2 cellular contexts compared by ENCODE assay signal in genomic region chr20:34956751-34957472, GRCh38.
TF ChIP-seq lines count a peak whose summit lies in the region.

No MANE protein-coding gene starts in this region.

TF ChIP-seq in IMR-90, 13 proteins besides CTCF, POLR2A, EP300 and RAD21:
- no peak for TF ChIP-seq RFX5 (IDR thresholded peaks at IDR 0.05; ENCODE audit: low read depth, low read length)
- TF ChIP-seq CHD1 (IDR thresholded peaks at IDR 0.05; ENCODE audit: low read depth, low read length): no peak
- TF ChIP-seq MAFK (IDR thresholded peaks at IDR 0.05; ENCODE audit: low read depth, low read length): no peak
- TF ChIP-seq MAZ (IDR thresholded peaks at IDR 0.05; ENCODE audit: borderline replicate concordance, low read depth, low read length): no peak
- TF ChIP-seq MXI1 (IDR thresholded peaks at IDR 0.05; ENCODE audit: borderline replicate concordance, low read depth, low read length): no peak
- TF ChIP-seq BHLHE40 (IDR thresholded peaks at IDR 0.05; ENCODE audit: low read depth, low read length): no peak
- TF ChIP-seq RCOR1 (IDR thresholded peaks at IDR 0.05; ENCODE audit: insufficient replicate concordance, low read length): no peak
- TF ChIP-seq NFE2L2 (IDR thresholded peaks at IDR 0.05; ENCODE audit: low read depth, low read length): no peak
- TF ChIP-seq, protein P1, sequence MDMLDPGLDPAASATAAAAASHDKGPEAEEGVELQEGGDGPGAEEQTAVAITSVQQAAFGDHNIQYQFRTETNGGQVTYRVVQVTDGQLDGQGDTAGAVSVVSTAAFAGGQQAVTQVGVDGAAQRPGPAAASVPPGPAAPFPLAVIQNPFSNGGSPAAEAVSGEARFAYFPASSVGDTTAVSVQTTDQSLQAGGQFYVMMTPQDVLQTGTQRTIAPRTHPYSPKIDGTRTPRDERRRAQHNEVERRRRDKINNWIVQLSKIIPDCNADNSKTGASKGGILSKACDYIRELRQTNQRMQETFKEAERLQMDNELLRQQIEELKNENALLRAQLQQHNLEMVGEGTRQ (IDR thresholded peaks at IDR 0.05; ENCODE audit: low read depth, low read length): no peak
- TF ChIP-seq CEBPB (IDR thresholded peaks at IDR 0.05; ENCODE audit: low read depth, low read length): no peak
- TF ChIP-seq, protein P2, sequence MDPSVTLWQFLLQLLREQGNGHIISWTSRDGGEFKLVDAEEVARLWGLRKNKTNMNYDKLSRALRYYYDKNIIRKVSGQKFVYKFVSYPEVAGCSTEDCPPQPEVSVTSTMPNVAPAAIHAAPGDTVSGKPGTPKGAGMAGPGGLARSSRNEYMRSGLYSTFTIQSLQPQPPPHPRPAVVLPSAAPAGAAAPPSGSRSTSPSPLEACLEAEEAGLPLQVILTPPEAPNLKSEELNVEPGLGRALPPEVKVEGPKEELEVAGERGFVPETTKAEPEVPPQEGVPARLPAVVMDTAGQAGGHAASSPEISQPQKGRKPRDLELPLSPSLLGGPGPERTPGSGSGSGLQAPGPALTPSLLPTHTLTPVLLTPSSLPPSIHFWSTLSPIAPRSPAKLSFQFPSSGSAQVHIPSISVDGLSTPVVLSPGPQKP (IDR thresholded peaks at IDR 0.05; ENCODE audit: borderline replicate concordance, low read depth, low read length): no peak
- no peak for TF ChIP-seq FOS (IDR thresholded peaks at IDR 0.05; ENCODE audit: low read depth, low read length)
- TF ChIP-seq SMC3 (IDR thresholded peaks at IDR 0.05; ENCODE audit: low read depth, low read length): no peak

TF ChIP-seq in H1, 55 proteins besides CTCF, POLR2A, EP300 and RAD21:
- TF ChIP-seq ATF2 (IDR thresholded peaks at IDR 0.05; ENCODE audit: low read length): no peak
- TF ChIP-seq YY1 (IDR thresholded peaks at IDR 0.05; ENCODE audit: low read depth, low read length): no peak
- no peak for TF ChIP-seq POU5F1 (IDR thresholded peaks at IDR 0.05; ENCODE audit: low read depth, low read length)
- no peak for TF ChIP-seq RBBP5 (IDR thresholded peaks at IDR 0.05; ENCODE audit: borderline replicate concordance, low read depth, low read length)
- no peak for TF ChIP-seq TEAD4 (IDR thresholded peaks at IDR 0.05; ENCODE audit: low read depth, low read length)
- no peak for TF ChIP-seq TAF7 (optimal IDR thresholded peaks at IDR 0.05; ENCODE audit: borderline replicate concordance, low read depth, low read length)
- TF ChIP-seq MAFK (IDR thresholded peaks at IDR 0.05; ENCODE audit: low read depth, low read length): no peak
- TF ChIP-seq SP2 (IDR thresholded peaks at IDR 0.05; ENCODE audit: low read length): no peak
- TF ChIP-seq CEBPB (IDR thresholded peaks at IDR 0.05; ENCODE audit: low read depth, low read length): no peak
- TF ChIP-seq RFX5 (IDR thresholded peaks at IDR 0.05; ENCODE audit: borderline replicate concordance, low read depth, low read length): no peak
- TF ChIP-seq CTBP2 (IDR thresholded peaks at IDR 0.05; ENCODE audit: borderline replicate concordance, insufficient read depth, insufficient read length, low read length): no peak
- no peak for TF ChIP-seq EZH2 (IDR thresholded peaks at IDR 0.05; ENCODE audit: low read depth, low read length, severe bottlenecking)
- no peak for TF ChIP-seq CHD7 (IDR thresholded peaks at IDR 0.05; ENCODE audit: insufficient replicate concordance, low read length)
- no peak for TF ChIP-seq CBX8 (IDR thresholded peaks at IDR 0.05; ENCODE audit: borderline replicate concordance, low read depth, low read length)
- TF ChIP-seq, protein P1 (IDR thresholded peaks at IDR 0.05; ENCODE audit: low read length): no peak
- TF ChIP-seq TCF12 (IDR thresholded peaks at IDR 0.05; ENCODE audit: low read depth, low read length): no peak
- TF ChIP-seq NANOG (IDR thresholded peaks at IDR 0.05; ENCODE audit: insufficient read depth, low read depth, low read length, poor library complexity, severe bottlenecking): no peak
- no peak for TF ChIP-seq ZNF274 (IDR thresholded peaks at IDR 0.05; ENCODE audit: borderline replicate concordance, extremely low read depth, low read length)
- no peak for TF ChIP-seq ASH2L (IDR thresholded peaks at IDR 0.05; ENCODE audit: low read length)
